In the genomic region with DNA sequence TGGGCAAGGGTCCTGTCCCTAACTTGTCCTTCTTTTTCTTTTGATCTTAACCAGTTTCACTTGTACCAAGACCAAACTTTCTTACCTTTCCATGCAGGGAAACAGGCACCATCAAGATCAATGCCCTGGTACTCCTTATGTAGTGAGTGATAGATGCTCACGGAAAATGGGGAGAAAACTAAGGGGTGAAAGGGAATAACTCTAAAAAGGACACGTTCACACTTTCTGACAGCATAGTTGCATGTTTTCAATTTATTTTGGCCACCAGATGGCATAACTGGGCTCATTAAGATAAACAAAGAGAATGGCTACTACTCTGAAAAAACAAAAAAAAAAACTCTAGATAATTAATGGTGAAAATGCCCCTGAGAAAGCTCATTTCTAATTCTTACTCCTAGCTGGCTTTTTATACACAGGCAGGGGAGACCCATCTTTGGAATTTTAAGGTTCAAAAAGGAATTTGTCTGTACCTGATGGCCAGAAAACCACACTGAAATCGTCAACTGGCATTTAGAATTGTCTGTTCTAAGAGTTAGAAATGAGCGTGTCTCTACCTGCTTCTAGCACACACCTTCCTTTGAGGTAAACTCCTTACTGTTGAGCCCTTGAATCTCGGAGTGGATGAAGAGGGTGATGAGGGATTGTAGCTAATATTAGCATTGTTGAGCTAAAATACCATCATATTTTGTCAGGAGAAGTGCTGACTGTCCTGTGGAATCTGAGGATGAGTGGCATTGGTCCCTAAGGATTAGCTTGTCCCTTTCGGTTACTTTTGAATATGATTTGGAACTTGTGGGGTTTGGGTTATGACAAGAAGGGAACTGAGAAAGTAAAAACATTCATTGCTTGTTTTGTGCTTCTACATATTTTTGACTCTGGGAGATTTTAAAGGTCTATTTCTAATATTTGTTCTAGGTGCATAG, we compare ENCODE assay signal across 1 cellular context.
TF ChIP-seq lines count a peak whose summit lies in the region.

No MANE protein-coding gene starts in this region.

TF ChIP-seq in HepG2, 621 proteins besides CTCF, POLR2A, EP300 and RAD21 (continued from another document and continues in another):
- TF ChIP-seq, protein P1, sequence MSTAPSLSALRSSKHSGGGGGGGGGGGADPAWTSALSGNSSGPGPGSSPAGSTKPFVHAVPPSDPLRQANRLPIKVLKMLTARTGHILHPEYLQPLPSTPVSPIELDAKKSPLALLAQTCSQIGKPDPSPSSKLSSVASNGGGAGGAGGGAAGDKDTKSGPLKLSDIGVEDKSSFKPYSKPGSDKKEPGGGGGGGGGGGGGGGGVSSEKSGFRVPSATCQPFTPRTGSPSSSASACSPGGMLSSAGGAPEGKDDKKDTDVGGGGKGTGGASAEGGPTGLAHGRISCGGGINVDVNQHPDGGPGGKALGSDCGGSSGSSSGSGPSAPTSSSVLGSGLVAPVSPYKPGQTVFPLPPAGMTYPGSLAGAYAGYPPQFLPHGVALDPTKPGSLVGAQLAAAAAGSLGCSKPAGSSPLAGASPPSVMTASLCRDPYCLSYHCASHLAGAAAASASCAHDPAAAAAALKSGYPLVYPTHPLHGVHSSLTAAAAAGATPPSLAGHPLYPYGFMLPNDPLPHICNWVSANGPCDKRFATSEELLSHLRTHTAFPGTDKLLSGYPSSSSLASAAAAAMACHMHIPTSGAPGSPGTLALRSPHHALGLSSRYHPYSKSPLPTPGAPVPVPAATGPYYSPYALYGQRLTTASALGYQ (CRISPR knock-in tag; IDR thresholded peaks at IDR 0.05): no peak
- no peak for TF ChIP-seq ZNF891 (CRISPR knock-in tag; IDR thresholded peaks at IDR 0.05)
- TF ChIP-seq E2F2 (CRISPR knock-in tag; IDR thresholded peaks at IDR 0.05; ENCODE audit: borderline replicate concordance): no peak
- TF ChIP-seq ZNF354B (CRISPR knock-in tag; IDR thresholded peaks at IDR 0.05): no peak
- TF ChIP-seq BRCA1 (CRISPR knock-in tag; IDR thresholded peaks at IDR 0.05): peak; percentile 43
- no peak for TF ChIP-seq RBAK (CRISPR knock-in tag; IDR thresholded peaks at IDR 0.05)
- no peak for TF ChIP-seq REL (CRISPR knock-in tag; conservative IDR thresholded peaks at IDR 0.05)
- no peak for TF ChIP-seq CHD4 (IDR thresholded peaks at IDR 0.05; ENCODE audit: borderline replicate concordance, low read length)
- no peak for TF ChIP-seq AHR (CRISPR knock-in tag; IDR thresholded peaks at IDR 0.05)
- no peak for TF ChIP-seq ELF1 (CRISPR knock-in tag; IDR thresholded peaks at IDR 0.05)
- TF ChIP-seq ZNF720 (CRISPR knock-in tag; IDR thresholded peaks at IDR 0.05): 0 out of 2 replicates have a peak, but pooled peaks have one; percentile 59
- peak; percentile 73 for TF ChIP-seq ASH2L (IDR thresholded peaks at IDR 0.05; ENCODE audit: insufficient read length, low read depth, low read length)
- TF ChIP-seq ZNF558 (CRISPR knock-in tag; IDR thresholded peaks at IDR 0.05; ENCODE audit: borderline replicate concordance): no peak
- no peak for TF ChIP-seq ZSCAN25 (CRISPR knock-in tag; IDR thresholded peaks at IDR 0.05)
- TF ChIP-seq ZNF432 (CRISPR knock-in tag; IDR thresholded peaks at IDR 0.05; ENCODE audit: borderline replicate concordance): no peak
- TF ChIP-seq, protein P2, sequence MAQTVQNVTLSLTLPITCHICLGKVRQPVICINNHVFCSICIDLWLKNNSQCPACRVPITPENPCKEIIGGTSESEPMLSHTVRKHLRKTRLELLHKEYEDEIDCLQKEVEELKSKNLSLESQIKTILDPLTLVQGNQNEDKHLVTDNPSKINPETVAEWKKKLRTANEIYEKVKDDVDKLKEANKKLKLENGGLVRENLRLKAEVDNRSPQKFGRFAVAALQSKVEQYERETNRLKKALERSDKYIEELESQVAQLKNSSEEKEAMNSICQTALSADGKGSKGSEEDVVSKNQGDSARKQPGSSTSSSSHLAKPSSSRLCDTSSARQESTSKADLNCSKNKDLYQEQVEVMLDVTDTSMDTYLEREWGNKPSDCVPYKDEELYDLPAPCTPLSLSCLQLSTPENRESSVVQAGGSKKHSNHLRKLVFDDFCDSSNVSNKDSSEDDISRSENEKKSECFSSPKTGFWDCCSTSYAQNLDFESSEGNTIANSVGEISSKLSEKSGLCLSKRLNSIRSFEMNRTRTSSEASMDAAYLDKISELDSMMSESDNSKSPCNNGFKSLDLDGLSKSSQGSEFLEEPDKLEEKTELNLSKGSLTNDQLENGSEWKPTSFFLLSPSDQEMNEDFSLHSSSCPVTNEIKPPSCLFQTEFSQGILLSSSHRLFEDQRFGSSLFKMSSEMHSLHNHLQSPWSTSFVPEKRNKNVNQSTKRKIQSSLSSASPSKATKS (CRISPR knock-in tag; IDR thresholded peaks at IDR 0.05): no peak
- peak; percentile 50 for TF ChIP-seq ZEB1 (IDR thresholded peaks at IDR 0.05; ENCODE audit: insufficient replicate concordance, low read depth)
- no peak for TF ChIP-seq ZNF205 (CRISPR knock-in tag; IDR thresholded peaks at IDR 0.05)
- TF ChIP-seq, protein P3, sequence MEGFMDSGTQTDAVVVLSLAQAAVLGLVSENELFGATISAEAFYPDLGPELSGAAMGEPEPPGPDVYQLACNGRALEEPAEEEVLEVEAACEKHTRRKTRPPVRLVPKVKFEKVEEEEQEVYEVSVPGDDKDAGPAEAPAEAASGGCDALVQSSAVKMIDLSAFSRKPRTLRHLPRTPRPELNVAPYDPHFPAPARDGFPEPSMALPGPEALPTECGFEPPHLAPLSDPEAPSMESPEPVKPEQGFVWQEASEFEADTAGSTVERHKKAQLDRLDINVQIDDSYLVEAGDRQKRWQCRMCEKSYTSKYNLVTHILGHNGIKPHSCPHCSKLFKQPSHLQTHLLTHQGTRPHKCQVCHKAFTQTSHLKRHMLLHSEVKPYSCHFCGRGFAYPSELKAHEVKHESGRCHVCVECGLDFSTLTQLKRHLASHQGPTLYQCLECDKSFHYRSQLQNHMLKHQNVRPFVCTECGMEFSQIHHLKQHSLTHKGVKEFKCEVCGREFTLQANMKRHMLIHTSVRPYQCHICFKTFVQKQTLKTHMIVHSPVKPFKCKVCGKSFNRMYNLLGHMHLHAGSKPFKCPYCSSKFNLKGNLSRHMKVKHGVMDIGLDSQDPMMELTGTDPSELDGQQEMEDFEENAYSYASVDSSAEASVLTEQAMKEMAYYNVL (CRISPR knock-in tag; IDR thresholded peaks at IDR 0.05; ENCODE audit: borderline replicate concordance): peak; percentile 10; the same call in 1 of the 2 replicates
- TF ChIP-seq HOXA3 (CRISPR knock-in tag; IDR thresholded peaks at IDR 0.05): no peak
- TF ChIP-seq, protein P4, sequence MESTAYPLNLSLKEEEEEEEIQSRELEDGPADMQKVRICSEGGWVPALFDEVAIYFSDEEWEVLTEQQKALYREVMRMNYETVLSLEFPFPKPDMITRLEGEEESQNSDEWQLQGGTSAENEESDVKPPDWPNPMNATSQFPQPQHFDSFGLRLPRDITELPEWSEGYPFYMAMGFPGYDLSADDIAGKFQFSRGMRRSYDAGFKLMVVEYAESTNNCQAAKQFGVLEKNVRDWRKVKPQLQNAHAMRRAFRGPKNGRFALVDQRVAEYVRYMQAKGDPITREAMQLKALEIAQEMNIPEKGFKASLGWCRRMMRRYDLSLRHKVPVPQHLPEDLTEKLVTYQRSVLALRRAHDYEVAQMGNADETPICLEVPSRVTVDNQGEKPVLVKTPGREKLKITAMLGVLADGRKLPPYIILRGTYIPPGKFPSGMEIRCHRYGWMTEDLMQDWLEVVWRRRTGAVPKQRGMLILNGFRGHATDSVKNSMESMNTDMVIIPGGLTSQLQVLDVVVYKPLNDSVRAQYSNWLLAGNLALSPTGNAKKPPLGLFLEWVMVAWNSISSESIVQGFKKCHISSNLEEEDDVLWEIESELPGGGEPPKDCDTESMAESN (CRISPR knock-in tag; conservative IDR thresholded peaks at IDR 0.05): no peak
- TF ChIP-seq SIN3A (IDR thresholded peaks at IDR 0.05; ENCODE audit: borderline replicate concordance, low read depth, low read length): no peak
- TF ChIP-seq, protein P5, sequence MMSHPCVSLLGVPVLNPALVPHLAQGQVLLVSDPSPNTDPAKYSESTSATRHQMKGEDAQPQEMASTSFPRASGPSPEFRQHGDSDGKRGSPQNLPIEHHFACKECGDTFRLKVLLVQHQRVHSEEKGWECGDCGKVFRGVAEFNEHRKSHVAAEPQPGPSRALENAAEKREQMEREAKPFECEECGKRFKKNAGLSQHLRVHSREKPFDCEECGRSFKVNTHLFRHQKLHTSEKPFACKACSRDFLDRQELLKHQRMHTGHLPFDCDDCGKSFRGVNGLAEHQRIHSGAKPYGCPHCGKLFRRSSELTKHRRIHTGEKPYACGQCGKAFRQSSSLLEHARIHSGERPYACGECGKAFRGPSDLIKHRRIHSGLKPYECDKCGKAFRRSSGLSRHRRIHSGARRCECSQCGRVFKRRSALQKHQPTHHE (CRISPR knock-in tag; IDR thresholded peaks at IDR 0.05; ENCODE audit: borderline replicate concordance): 0 out of 2 replicates have a peak, but pooled peaks have one; percentile 7
- TF ChIP-seq IKZF4 (CRISPR knock-in tag; IDR thresholded peaks at IDR 0.05; ENCODE audit: borderline replicate concordance, low read depth, not compliant biosample characterization): no peak
- TF ChIP-seq ZNF652 (CRISPR knock-in tag; IDR thresholded peaks at IDR 0.05; ENCODE audit: borderline replicate concordance, low read depth): no peak
- TF ChIP-seq, protein P6, sequence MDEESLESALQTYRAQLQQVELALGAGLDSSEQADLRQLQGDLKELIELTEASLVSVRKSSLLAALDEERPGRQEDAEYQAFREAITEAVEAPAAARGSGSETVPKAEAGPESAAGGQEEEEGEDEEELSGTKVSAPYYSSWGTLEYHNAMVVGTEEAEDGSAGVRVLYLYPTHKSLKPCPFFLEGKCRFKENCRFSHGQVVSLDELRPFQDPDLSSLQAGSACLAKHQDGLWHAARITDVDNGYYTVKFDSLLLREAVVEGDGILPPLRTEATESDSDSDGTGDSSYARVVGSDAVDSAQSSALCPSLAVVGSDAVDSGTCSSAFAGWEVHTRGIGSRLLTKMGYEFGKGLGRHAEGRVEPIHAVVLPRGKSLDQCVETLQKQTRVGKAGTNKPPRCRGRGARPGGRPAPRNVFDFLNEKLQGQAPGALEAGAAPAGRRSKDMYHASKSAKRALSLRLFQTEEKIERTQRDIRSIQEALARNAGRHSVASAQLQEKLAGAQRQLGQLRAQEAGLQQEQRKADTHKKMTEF (CRISPR knock-in tag; IDR thresholded peaks at IDR 0.05): no peak
- 0 out of 2 replicates have a peak, but pooled peaks have one; percentile 9 for TF ChIP-seq HNF4A (CRISPR knock-in tag; IDR thresholded peaks at IDR 0.05)
- no peak for TF ChIP-seq FOSL2 (CRISPR knock-in tag; IDR thresholded peaks at IDR 0.05)
- TF ChIP-seq RERE (CRISPR knock-in tag; IDR thresholded peaks at IDR 0.05; ENCODE audit: low read depth): no peak
- TF ChIP-seq ZNF350 (CRISPR knock-in tag; IDR thresholded peaks at IDR 0.05; ENCODE audit: borderline replicate concordance, low read depth): no peak
- TF ChIP-seq ZFP90 (CRISPR knock-in tag; IDR thresholded peaks at IDR 0.05; ENCODE audit: borderline replicate concordance): peak; percentile 53; the same call in 1 of the 2 replicates
- TF ChIP-seq NFE2L2 (IDR thresholded peaks at IDR 0.05; ENCODE audit: low read length): no peak
- no peak for TF ChIP-seq ZSCAN21 (CRISPR knock-in tag; IDR thresholded peaks at IDR 0.05; ENCODE audit: borderline replicate concordance)
- TF ChIP-seq FOXK1 (CRISPR knock-in tag; IDR thresholded peaks at IDR 0.05; ENCODE audit: borderline replicate concordance, low read depth): peak; percentile 63; the same call in 1 of the 2 replicates
- TF ChIP-seq CBX2 (IDR thresholded peaks at IDR 0.05; ENCODE audit: low read depth, low read length): no peak
- TF ChIP-seq CBX2 (CRISPR knock-in tag; IDR thresholded peaks at IDR 0.05; ENCODE audit: low read depth): no peak
- TF ChIP-seq, protein P7, sequence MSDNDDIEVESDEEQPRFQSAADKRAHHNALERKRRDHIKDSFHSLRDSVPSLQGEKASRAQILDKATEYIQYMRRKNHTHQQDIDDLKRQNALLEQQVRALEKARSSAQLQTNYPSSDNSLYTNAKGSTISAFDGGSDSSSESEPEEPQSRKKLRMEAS (IDR thresholded peaks at IDR 0.05): 0 out of 2 replicates have a peak, but pooled peaks have one; percentile 16
- peak; percentile 51; the same call in 1 of the 2 replicates for TF ChIP-seq FOXA3 (CRISPR knock-in tag; IDR thresholded peaks at IDR 0.05)
- no peak for TF ChIP-seq NR2C2 (CRISPR knock-in tag; IDR thresholded peaks at IDR 0.05; ENCODE audit: borderline replicate concordance)
- TF ChIP-seq MAFF (IDR thresholded peaks at IDR 0.05; ENCODE audit: low read depth, low read length): 0 out of 2 replicates have a peak, but pooled peaks have one; percentile 22
